8 cellular contexts compared by ENCODE assay signal in the genomic region with DNA sequence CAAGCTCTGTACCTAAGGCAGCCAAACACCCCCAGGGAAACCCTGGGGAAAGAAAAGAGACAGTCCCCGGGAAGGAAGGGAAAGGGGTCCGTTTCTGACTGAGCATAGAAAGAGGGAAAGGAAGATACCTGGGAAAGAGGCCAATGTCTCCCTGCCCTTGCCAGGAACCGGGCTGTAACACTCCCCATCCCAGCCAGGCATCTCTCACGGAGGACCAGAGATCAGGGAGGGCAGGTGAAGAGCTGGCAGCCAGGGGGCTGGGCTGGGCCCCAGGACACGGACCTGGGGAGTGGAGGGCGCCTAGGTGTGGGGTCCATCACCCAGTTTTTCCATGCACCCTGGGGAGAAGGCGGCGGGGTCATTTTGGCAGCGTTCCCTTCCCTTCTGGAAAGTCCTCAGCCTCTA. TPM values are rescaled to one million over a fixed set of nuclear protein-coding genes. Genes with fewer than 3 reads are reported as not detected.
DNase-seq lines count a peak whose midpoint lies in the region; ATAC-seq and TF ChIP-seq lines count a peak whose summit lies in the region.

No MANE protein-coding gene starts in this region.

- no peaks in the 10 kb centered on the region for H3K36me3 Mint-ChIP-seq in memory B cell

- peak overlapping the region; percentile 88 for H3K4me2 ChIP-seq in mammary epithelial cell (ENCODE audit: insufficient read depth, low read depth, low read length)

- no TSS peak for BruUV-seq in mammary epithelial cell (replicated peaks; lab: Mats Ljungman, UMichigan)

- H3K4me3 ChIP-seq in mammary epithelial cell (replicated peaks in 1 of 3; ENCODE audit: insufficient read depth in 1 of 3, low read depth in 2 of 3, low read length in 3 of 3), result peak overlapping the region; percentile 65 to 71 (median 71)
- H3K4me3 ChIP-seq in vagina, result peak overlapping the region; percentile 75 to 86

- H3K4me3 Mint-ChIP-seq in memory B cell, result peak overlapping the region; percentile 89

- H3K4me1 Mint-ChIP-seq in memory B cell, result peaks cover 33% of the 10 kb centered on the region

- H3K27me3 Mint-ChIP-seq in memory B cell, result no peaks in the 10 kb centered on the region

- no peaks in the 10 kb centered on the region for H3K9me3 ChIP-seq in mammary epithelial cell (replicated peaks; ENCODE audit: insufficient read depth, low read length)
- H3K9me3 ChIP-seq in vagina, result no peaks in the 10 kb centered on the region

- intact Hi-C loops in Right ventricle myocardium superior (cut with DNase I), result no loop called here
- intact Hi-C loops in cardiac septum (cut with DNase I), result no loop called here
- intact Hi-C loops in mammary epithelial cell (cut with micrococcal nuclease), result loop anchor here (1.0 kb wide), 1 partner anchor 87 kb away; no protein-coding TSS in a partner anchor
- intact Hi-C loops in vagina (cut with DNase I), result no loop called here

- TF ChIP-seq CTCF in mammary epithelial cell (conservative IDR thresholded peaks at IDR 0.05 in 1 of 2, IDR thresholded peaks at IDR 0.05 in 1 of 2; ENCODE audit: extremely low read depth in 1 of 2, insufficient read depth in 1 of 2, low read depth in 1 of 2, low read length in 2 of 2), result no peak
- no peak for TF ChIP-seq CTCF in vagina (IDR thresholded peaks at IDR 0.05)

- dilution Hi-C loops in mammary epithelial cell (cut with HindIII; ENCODE audit: low sequenced_read_pairs), result loop anchor here (5.0 kb wide), 1 partner anchor 52 kb away; no protein-coding TSS in a partner anchor

- no peak overlapping the region for H3K9ac ChIP-seq in mammary epithelial cell (ENCODE audit: insufficient read depth, low read length)

- DNase-seq in Right ventricle myocardium superior (no peak), cardiac septum (ENCODE audit: low spot score) (no peak), mammary epithelial cell (no peak), memory B cell (ENCODE audit: low spot score in 2 of 2) (no peak), vagina (ENCODE audit: extremely low spot score in 2 of 2) (no peak)
- DNase-seq in activated CD4-positive, alpha-beta T cell treated with anti-CD3 and anti-CD28 coated beads, Interleukin-2, amount 50 U/mL, for 4 hours, result no peak

- ATAC-seq in Right ventricle myocardium superior (ENCODE audit: poor library complexity) (peak; percentile 47), memory B cell (ENCODE audit: low read depth) (no peak), GM18505 (IDR thresholded peaks at IDR 0.05; ENCODE audit: unreplicated experiment) (no peak), GM19395 (IDR thresholded peaks at IDR 0.05; ENCODE audit: unreplicated experiment) (no peak)

- H3K27ac Mint-ChIP-seq in memory B cell, result peak overlapping the region; percentile 73

- no peak overlapping the region for H3K27ac ChIP-seq in mammary epithelial cell (ENCODE audit: insufficient read depth, low read depth, low read length)
- H3K27ac ChIP-seq in vagina, result peak overlapping the region; percentile 68

- in situ Hi-C loops in mammary epithelial cell (cut with MboI; ENCODE audit: low sequenced_read_pairs in 2 of 2), result no loop called here

- WGBS in mammary epithelial cell (ENCODE audit: low coverage, missing lambda C conversion rate), result 19% methylated on average over 8 of the region's 9 CpGs

- H3K36me3 ChIP-seq in mammary epithelial cell (ENCODE audit: insufficient read depth, low read length), result no peaks in the 10 kb centered on the region
- H3K36me3 ChIP-seq in vagina, result no peaks in the 10 kb centered on the region

- H2AFZ ChIP-seq in mammary epithelial cell (ENCODE audit: low read depth, low read length), result peak overlapping the region; percentile 93

- no peaks in the 10 kb centered on the region for H3K9me3 Mint-ChIP-seq in memory B cell

- H3K4me1 ChIP-seq in mammary epithelial cell (ENCODE audit: insufficient read depth, low read length), result peaks cover 19% of the 10 kb centered on the region
- peaks cover 16% of the 10 kb centered on the region for H3K4me1 ChIP-seq in vagina

- H3K79me2 ChIP-seq in mammary epithelial cell (ENCODE audit: insufficient read depth, low read length), result no peaks in the 10 kb centered on the region

- no peaks in the 10 kb centered on the region for H3K27me3 ChIP-seq in mammary epithelial cell (ENCODE audit: insufficient read depth, low read length)
- no peaks in the 10 kb centered on the region for H3K27me3 ChIP-seq in vagina

- H4K20me1 ChIP-seq in mammary epithelial cell (ENCODE audit: insufficient read depth, low read length), result no peaks in the 10 kb centered on the region

- CTCF ChIA-PET in mammary epithelial cell (lab: Charles Lee; ENCODE audit: low non-redundant PET), result no interaction called here

- no peak for TF ChIP-seq POLR2A in vagina (IDR thresholded peaks at IDR 0.05)
- no peak for TF ChIP-seq POLR2A in GM18505 (IDR thresholded peaks at IDR 0.05; ENCODE audit: borderline replicate concordance, extremely low read depth, insufficient read depth, insufficient read length)

RNA-seq across cellular contexts. Expression of a gene that starts 18.9 kb away (rescaled TPM):
- total RNA-seq in Right ventricle myocardium superior, result 4.4 TPM
- total RNA-seq in cardiac septum, result 2.6 TPM
- total RNA-seq in mammary epithelial cell, result 10 to 100 TPM in 1 of 2 donors, 1 to 10 TPM in 1; 6.7 to 11.9 TPM
- polyA plus RNA-seq in mammary epithelial cell, result 3.1 TPM
- 41.7 TPM for polyA minus RNA-seq in mammary epithelial cell
- 2.5 TPM for total RNA-seq in vagina

RNA-seq across cellular contexts. Expression of a gene that starts 25.7 kb away (rescaled TPM):
- total RNA-seq in Right ventricle myocardium superior (2.3 TPM), cardiac septum (1.6 TPM), mammary epithelial cell (1 to 10 TPM in 1 of 2 donors, under 1 TPM in 1; 0.50 to 2.0 TPM), vagina (9.8 TPM)
- 1.2 TPM for polyA plus RNA-seq in mammary epithelial cell
- 1.5 TPM for polyA minus RNA-seq in mammary epithelial cell
